7 cellular contexts compared by ENCODE assay signal in the genomic region with DNA sequence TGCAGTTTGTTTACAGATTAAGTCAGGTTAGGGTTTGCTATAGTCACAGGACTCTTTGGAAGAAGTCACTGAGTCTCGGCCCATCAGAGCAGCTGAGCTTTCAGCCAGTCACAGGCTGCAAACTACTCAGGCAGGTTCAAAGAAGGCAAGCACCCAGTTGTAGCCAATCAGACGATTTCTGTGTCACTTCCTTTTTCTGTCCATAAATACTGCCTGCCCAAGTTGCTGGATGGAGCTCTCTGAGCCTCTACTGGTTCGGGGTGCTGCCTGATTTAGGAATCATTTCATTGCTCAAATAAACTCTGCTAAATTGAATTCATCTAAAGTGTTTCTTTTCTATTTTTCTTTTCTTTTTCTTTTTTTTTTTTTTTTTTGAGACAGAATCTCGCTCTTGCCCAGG. TPM values are rescaled to one million over a fixed set of nuclear protein-coding genes. Genes with fewer than 3 reads are reported as not detected.
DNase-seq lines count a peak whose midpoint lies in the region; ATAC-seq and TF ChIP-seq lines count a peak whose summit lies in the region.

No MANE protein-coding gene starts in this region.

- TF ChIP-seq CTCF in Loucy (conservative IDR thresholded peaks at IDR 0.05; ENCODE audit: low read length) (no peak), vagina (IDR thresholded peaks at IDR 0.05) (no peak)

- H3K4ac ChIP-seq in neuronal stem cell (ENCODE audit: low read length): no peak overlapping the region

- H3K18ac ChIP-seq in neuronal stem cell (ENCODE audit: low read length): no peak overlapping the region

- no peak overlapping the region for H2BK12ac ChIP-seq in neuronal stem cell (ENCODE audit: low read length)

- H3K9me3 Mint-ChIP-seq in activated T-helper 17 cell treated with anti-CD3 and anti-CD28 coated beads, Interleukin-2, amount 50 U/mL, for 72 hours: no peaks in the 10 kb centered on the region

- H2AFZ ChIP-seq in Loucy (ENCODE audit: low read length) (peak overlapping the region; percentile 66), neuronal stem cell (ENCODE audit: low read length) (peak overlapping the region; percentile 39)

- no peak overlapping the region for H2AK5ac ChIP-seq in neuronal stem cell (ENCODE audit: low read depth, low read length)

- H3K4me3 Mint-ChIP-seq in activated T-helper 17 cell treated with anti-CD3 and anti-CD28 coated beads, Interleukin-2, amount 50 U/mL, for 72 hours: peak overlapping the region; percentile 66

- H3K9me2 ChIP-seq in Loucy (replicated peaks; ENCODE audit: low read depth, low read length): no peaks in the 10 kb centered on the region

- no peaks in the 10 kb centered on the region for H3F3A ChIP-seq in Loucy (ENCODE audit: low read depth)

- peak overlapping the region; percentile 40 for H3K9ac ChIP-seq in Loucy (ENCODE audit: low read depth, low read length, poor library complexity, severe bottlenecking)
- H3K9ac ChIP-seq in neuronal stem cell (ENCODE audit: low read depth, low read length, poor library complexity): no peak overlapping the region

- peaks cover 10% of the 10 kb centered on the region for H3K4me1 Mint-ChIP-seq in activated T-helper 17 cell treated with anti-CD3 and anti-CD28 coated beads, Interleukin-2, amount 50 U/mL, for 72 hours

- no peak overlapping the region for H2BK5ac ChIP-seq in neuronal stem cell (ENCODE audit: low read length)

- H2BK15ac ChIP-seq in neuronal stem cell (ENCODE audit: low read length): no peak overlapping the region

- no peaks in the 10 kb centered on the region; the same call in 1 of the 2 replicates for H3K9me3 ChIP-seq in Loucy (ENCODE audit: insufficient read depth, low read depth, low read length)
- H3K9me3 ChIP-seq in neuronal stem cell (replicated peaks in 1 of 2; ENCODE audit: control insufficient read depth in 2 of 2, insufficient read depth in 1 of 2, low read depth in 1 of 2, low read length in 2 of 2): peaks cover 0 to 12% of the 10 kb centered on the region in 2 donors
- H3K9me3 ChIP-seq in vagina: no peaks in the 10 kb centered on the region

- intact Hi-C loops in vagina (cut with DNase I): no loop called here

- no peaks in the 10 kb centered on the region for H4K20me1 ChIP-seq in Loucy (ENCODE audit: insufficient read depth, low read length, poor library complexity, severe bottlenecking)

- TF ChIP-seq POLR2A in vagina (IDR thresholded peaks at IDR 0.05): no peak

- H3K4me2 ChIP-seq in Loucy (ENCODE audit: low read depth, low read length, poor library complexity, severe bottlenecking) (peak overlapping the region; percentile 14), neuronal stem cell (ENCODE audit: insufficient read depth, low read length, poor library complexity, severe bottlenecking) (no peak overlapping the region)

- no peak overlapping the region for H4K8ac ChIP-seq in neuronal stem cell (ENCODE audit: low read depth, low read length)

- H3K14ac ChIP-seq in neuronal stem cell (ENCODE audit: low read length): no peak overlapping the region

- no peak overlapping the region for H2BK120ac ChIP-seq in neuronal stem cell (ENCODE audit: low read depth, low read length)

- no CpG with 5 or more reads among the region's 4 CpGs for WGBS in neuronal stem cell (ENCODE audit: extremely low coverage in 2 of 2, insufficient read length in 2 of 2, insufficient replicate concordance in 1 of 2), 2 donors

- H3K27ac Mint-ChIP-seq in activated T-helper 17 cell treated with anti-CD3 and anti-CD28 coated beads, Interleukin-2, amount 50 U/mL, for 72 hours: peak overlapping the region; percentile 93

- H3K4me3 ChIP-seq in Loucy (ENCODE audit: low read length, poor library complexity, severe bottlenecking) (no peak overlapping the region), neuronal stem cell (ENCODE audit: low read length in 2 of 2) (no peak overlapping the region), vagina (no peak overlapping the region)

- H3K4me1 ChIP-seq in Loucy (ENCODE audit: insufficient read depth, low read length, poor library complexity, severe bottlenecking): peaks cover 15% of the 10 kb centered on the region
- no peaks in the 10 kb centered on the region for H3K4me1 ChIP-seq in neuronal stem cell (ENCODE audit: control insufficient read depth in 2 of 2, insufficient read depth in 1 of 2, low read depth in 1 of 2, low read length in 2 of 2)
- peaks cover 27% of the 10 kb centered on the region for H3K4me1 ChIP-seq in vagina

- no peaks in the 10 kb centered on the region for H3K79me1 ChIP-seq in neuronal stem cell (ENCODE audit: low read depth, low read length)

- H3K27me3 ChIP-seq in Loucy (ENCODE audit: insufficient read depth, low read length, poor library complexity, severe bottlenecking): no peaks in the 10 kb centered on the region
- peaks cover 0 to 17% (median 0%) of the 10 kb centered on the region in 3 experiments for H3K27me3 ChIP-seq in neuronal stem cell (ENCODE audit: control insufficient read depth in 3 of 3, insufficient read depth in 3 of 3, low read depth in 1 of 3, low read length in 3 of 3)
- H3K27me3 ChIP-seq in vagina: no peaks in the 10 kb centered on the region

- H3K27me3 Mint-ChIP-seq in activated T-helper 17 cell treated with anti-CD3 and anti-CD28 coated beads, Interleukin-2, amount 50 U/mL, for 72 hours: no peaks in the 10 kb centered on the region

- H3K27ac ChIP-seq in neuronal stem cell (replicated peaks; ENCODE audit: low read length) (no peak overlapping the region), vagina (no peak overlapping the region)

- H3K23ac ChIP-seq in neuronal stem cell (ENCODE audit: low read depth, low read length, poor library complexity): no peak overlapping the region

- H3K36me3 ChIP-seq in Loucy (ENCODE audit: insufficient read depth, low read length): no peaks in the 10 kb centered on the region
- H3K36me3 ChIP-seq in neuronal stem cell (replicated peaks in 1 of 2; ENCODE audit: control insufficient read depth in 2 of 2, insufficient read depth in 2 of 2, low read length in 2 of 2): no peaks in the 10 kb centered on the region
- H3K36me3 ChIP-seq in vagina: no peaks in the 10 kb centered on the region

- peak; percentile 33 for ATAC-seq in GM18502 (IDR thresholded peaks at IDR 0.05; ENCODE audit: poor library complexity, unreplicated experiment)
- ATAC-seq in activated T-helper 17 cell treated with anti-CD3 and anti-CD28 coated beads, Interleukin-2, amount 50 U/mL, for 72 hours (replicated peaks): peak; percentile 80
- no peak for ATAC-seq in HG03520 (IDR thresholded peaks at IDR 0.05; ENCODE audit: unreplicated experiment)

- H3K79me2 ChIP-seq in Loucy (ENCODE audit: insufficient read depth, low read length): no peaks in the 10 kb centered on the region

- no peaks in the 10 kb centered on the region for H3K36me3 Mint-ChIP-seq in activated T-helper 17 cell treated with anti-CD3 and anti-CD28 coated beads, Interleukin-2, amount 50 U/mL, for 72 hours (ENCODE audit: low read depth)

- no peak overlapping the region for H4K91ac ChIP-seq in neuronal stem cell (ENCODE audit: low read depth, low read length, poor library complexity)

- DNase-seq in neuronal stem cell (ENCODE audit: low spot score): no peak
- DNase-seq in vagina (ENCODE audit: extremely low spot score in 2 of 2): no peak
- no peak for DNase-seq in cerebellum (ENCODE audit: low spot score)

RNA-seq across cellular contexts. Expression of a gene that starts 7.3 kb away (rescaled TPM):
- 100 to 1,000 TPM in 1 of 2 donors, 10 to 100 TPM in 1; 83.5 to 122 TPM for total RNA-seq in activated T-helper 17 cell treated with anti-CD3 and anti-CD28 coated beads, Interleukin-2, amount 50 U/mL, for 72 hours
- polyA plus RNA-seq in neuronal stem cell (2013, experiment 1 of 2): 8.1 TPM
- 8.7 TPM for polyA plus RNA-seq in neuronal stem cell (2013, experiment 2 of 2)
- 102 TPM for total RNA-seq in vagina
- 31.2 TPM for total RNA-seq in cerebellum

RNA-seq across cellular contexts. Expression of a gene that starts 29.5 kb away (rescaled TPM):
- 100 to 1,000 TPM in 1 of 2 donors, 10 to 100 TPM in 1; 80.1 to 110 TPM for total RNA-seq in activated T-helper 17 cell treated with anti-CD3 and anti-CD28 coated beads, Interleukin-2, amount 50 U/mL, for 72 hours
- 14.8 TPM for polyA plus RNA-seq in neuronal stem cell (2013, experiment 1 of 2)
- polyA plus RNA-seq in neuronal stem cell (2013, experiment 2 of 2): 15.1 TPM
- total RNA-seq in vagina (57.0 TPM), cerebellum (6.8 TPM)

RNA-seq across cellular contexts. Expression of a gene that starts 58.0 kb away (rescaled TPM):
- total RNA-seq in activated T-helper 17 cell treated with anti-CD3 and anti-CD28 coated beads, Interleukin-2, amount 50 U/mL, for 72 hours: 100 to 1,000 TPM; 220 to 254 TPM
- 169 TPM for polyA plus RNA-seq in neuronal stem cell (2013, experiment 1 of 2)
- polyA plus RNA-seq in neuronal stem cell (2013, experiment 2 of 2): 159 TPM
- total RNA-seq in vagina (228 TPM), cerebellum (201 TPM)
